8 cellular contexts compared by ENCODE assay signal in genomic region chr21:45138199-45139002, GRCh38.
DNase-seq lines count a peak whose midpoint lies in the region; ATAC-seq and TF ChIP-seq lines count a peak whose summit lies in the region.

No MANE protein-coding gene starts in this region.

- H3K4me1 Mint-ChIP-seq in natural killer cell treated with Interleukin-12 subunit alpha and Interleukin-12 subunit beta and Interleukin-15 and Interleukin-18, amount 100 ng/mL, for 72 hours (ENCODE audit: low read depth in 2 of 2) = peaks cover 10 to 12% of the 10 kb centered on the region in 2 donors
- peaks cover 34% of the 10 kb centered on the region for H3K4me1 Mint-ChIP-seq in stimulated activated naive CD8-positive, alpha-beta T cell treated with anti-CD3 and anti-CD28 coated beads, Interleukin-15, amount 100 ng/mL, for 72 hours

- H3K27me3 Mint-ChIP-seq in natural killer cell treated with Interleukin-12 subunit alpha and Interleukin-12 subunit beta and Interleukin-15 and Interleukin-18, amount 100 ng/mL, for 72 hours = no peaks in the 10 kb centered on the region
- H3K27me3 Mint-ChIP-seq in stimulated activated naive CD8-positive, alpha-beta T cell treated with anti-CD3 and anti-CD28 coated beads, Interleukin-15, amount 100 ng/mL, for 72 hours = no peaks in the 10 kb centered on the region

- DNase-seq in AG08395 (ENCODE audit: low spot score) (peak; percentile 47), GM13977 (ENCODE audit: low spot score) (peak; percentile 75), NOMO-1 treated with dmso at 0.1 percent for 144 hours (lab: John Stamatoyannopoulos, UW; ENCODE audit: unreplicated experiment) (peak; percentile 55), epithelial cell of proximal tubule (ENCODE audit: low read depth) (no peak)
- DNase-seq in activated CD8-positive, alpha-beta memory T cell treated with anti-CD3 and anti-CD28 coated beads for 48 hours (ENCODE audit: low read depth in 2 of 3, low spot score in 2 of 3) = peak; percentile 27 to 65 (median 58)
- DNase-seq in natural killer cell treated with Interleukin-12 subunit alpha and Interleukin-12 subunit beta and Interleukin-15 and Interleukin-18, amount 100 ng/mL, for 72 hours (ENCODE audit: low spot score) = no peak
- peak; percentile 59 to 63 for DNase-seq in stimulated activated naive CD8-positive, alpha-beta T cell treated with anti-CD3 and anti-CD28 coated beads, Interleukin-15, amount 100 ng/mL, for 72 hours

- in situ Hi-C loops in GM13977 (cut with MboI; ENCODE audit: low pct_unique_long_range_greater_than_20kb, low sequenced_read_pairs, unreplicated experiment) = loop anchor here (5.0 to 25.0 kb wide), 2 partner anchors 191 to 699 kb away; no protein-coding TSS in a partner anchor

- peak; percentile 80 for TF ChIP-seq CTCF in GM13977 (IDR thresholded peaks at IDR 0.05; ENCODE audit: extremely low read depth, insufficient read depth, missing control alignments)
- TF ChIP-seq CTCF in epithelial cell of proximal tubule (conservative IDR thresholded peaks at IDR 0.05; ENCODE audit: low read depth, low read length) = peak; percentile 82

- no peak overlapping the region for H3K27ac Mint-ChIP-seq in natural killer cell treated with Interleukin-12 subunit alpha and Interleukin-12 subunit beta and Interleukin-15 and Interleukin-18, amount 100 ng/mL, for 72 hours
- no peak overlapping the region for H3K27ac Mint-ChIP-seq in stimulated activated naive CD8-positive, alpha-beta T cell treated with anti-CD3 and anti-CD28 coated beads, Interleukin-15, amount 100 ng/mL, for 72 hours

- H3K4me3 ChIP-seq in epithelial cell of proximal tubule (ENCODE audit: low read depth, low read length) = no peak overlapping the region

- no peaks in the 10 kb centered on the region for H3K36me3 Mint-ChIP-seq in natural killer cell treated with Interleukin-12 subunit alpha and Interleukin-12 subunit beta and Interleukin-15 and Interleukin-18, amount 100 ng/mL, for 72 hours

- no peaks in the 10 kb centered on the region for H3K9me3 Mint-ChIP-seq in natural killer cell treated with Interleukin-12 subunit alpha and Interleukin-12 subunit beta and Interleukin-15 and Interleukin-18, amount 100 ng/mL, for 72 hours
- H3K9me3 Mint-ChIP-seq in stimulated activated naive CD8-positive, alpha-beta T cell treated with anti-CD3 and anti-CD28 coated beads, Interleukin-15, amount 100 ng/mL, for 72 hours = no peaks in the 10 kb centered on the region

- ATAC-seq in natural killer cell treated with Interleukin-12 subunit alpha and Interleukin-12 subunit beta and Interleukin-15 and Interleukin-18, amount 100 ng/mL, for 72 hours = peak; percentile 62 to 69
- ATAC-seq in stimulated activated naive CD8-positive, alpha-beta T cell treated with anti-CD3 and anti-CD28 coated beads, Interleukin-15, amount 100 ng/mL, for 72 hours = peak; percentile 64
- ATAC-seq in GM19455 (IDR thresholded peaks at IDR 0.05; ENCODE audit: unreplicated experiment) = no peak

- H3K4me3 Mint-ChIP-seq in natural killer cell treated with Interleukin-12 subunit alpha and Interleukin-12 subunit beta and Interleukin-15 and Interleukin-18, amount 100 ng/mL, for 72 hours = no peak overlapping the region
- no peak overlapping the region for H3K4me3 Mint-ChIP-seq in stimulated activated naive CD8-positive, alpha-beta T cell treated with anti-CD3 and anti-CD28 coated beads, Interleukin-15, amount 100 ng/mL, for 72 hours

Comparison
In these comparisons a context has a peak if more than half of its experiments do, and no peak if none do; other contexts are left out.
1. DNase-seq: peak in AG08395 (single experiment), GM13977 (single experiment), NOMO-1 treated with dmso at 0.1 percent for 144 hours (single experiment), activated CD8-positive, alpha-beta memory T cell treated with anti-CD3 and anti-CD28 coated beads for 48 hours (3 of 3) and stimulated activated naive CD8-positive, alpha-beta T cell treated with anti-CD3 and anti-CD28 coated beads, Interleukin-15, amount 100 ng/mL, for 72 hours (2 of 2); none in epithelial cell of proximal tubule (single experiment) and natural killer cell treated with Interleukin-12 subunit alpha and Interleukin-12 subunit beta and Interleukin-15 and Interleukin-18, amount 100 ng/mL, for 72 hours (single experiment).